In the genomic region with DNA sequence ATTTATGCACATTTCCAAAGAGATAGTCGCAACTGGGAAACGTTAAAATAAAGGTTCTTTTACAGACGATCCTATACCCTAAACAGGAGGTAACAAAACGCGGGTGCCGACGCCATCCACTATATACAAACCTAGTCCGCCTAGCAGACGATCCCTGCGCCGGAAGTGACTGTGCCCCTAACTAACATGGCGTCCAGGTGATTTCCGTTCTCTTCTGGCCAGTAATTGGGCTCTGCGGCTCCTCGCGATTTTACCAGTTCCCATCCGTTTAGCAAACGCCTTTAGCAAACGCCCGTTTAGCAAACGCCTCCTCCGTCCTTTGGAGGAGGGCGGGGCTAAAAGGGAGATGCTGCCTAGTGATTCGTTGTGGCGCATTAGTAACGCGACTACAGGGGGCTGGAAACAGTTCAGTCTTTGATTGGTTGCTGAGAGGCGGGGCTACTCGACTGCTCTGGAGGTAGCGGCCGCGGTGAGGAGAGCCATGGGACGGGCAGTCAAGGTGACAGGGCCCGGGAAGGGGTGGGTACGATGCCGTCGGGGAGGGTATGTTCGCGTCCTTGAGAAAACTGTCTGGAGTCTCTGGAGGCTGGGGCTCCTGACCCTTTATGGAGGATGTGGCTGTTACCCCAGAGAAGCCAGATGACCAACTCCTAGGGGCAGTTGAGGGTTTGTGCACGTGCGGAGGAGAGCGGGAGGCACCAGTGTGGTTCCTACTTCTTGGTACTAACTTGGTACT, we compare ENCODE assay signal across 8 cellular contexts. TPM values are rescaled to one million over a fixed set of nuclear protein-coding genes. Genes with fewer than 3 reads are reported as not detected.
DNase-seq lines count a peak whose midpoint lies in the region; FAIRE-seq and TF ChIP-seq lines count a peak whose summit lies in the region.

LYRM7 (plus strand) TSS at position 405 of the 736 bp plus-strand sequence; CDS start at position 482, 77 bp downstream.

- no peak within 1 kb of the TSS for H2AK5ac ChIP-seq in neuronal stem cell (ENCODE audit: low read depth, low read length)

- no peak within 1 kb of the TSS for H4K8ac ChIP-seq in neuronal stem cell (ENCODE audit: low read depth, low read length)

- peak within 1 kb of the TSS; percentile 87 for H3K9ac ChIP-seq in neuronal stem cell (ENCODE audit: low read depth, low read length, poor library complexity)

- no peak within 1 kb of the TSS for H3K18ac ChIP-seq in neuronal stem cell (ENCODE audit: low read length)

- H3K4me1 ChIP-seq in neuronal stem cell (ENCODE audit: control insufficient read depth in 2 of 2, insufficient read depth in 1 of 2, low read depth in 1 of 2, low read length in 2 of 2) = peaks cover 3 to 7% of the 10 kb centered on the region in 2 donors

- in situ Hi-C loops in SK-MEL-5 (cut with HindIII; ENCODE audit: low pct_unique_long_range_greater_than_20kb, low sequenced_read_pairs) = no loop called here

- no peak within 1 kb of the TSS for H2BK12ac ChIP-seq in neuronal stem cell (ENCODE audit: low read length)

- peak; percentile 50 for FAIRE-seq in frontal cortex (lab: Jason Lieb, UNC)

- H3K79me1 ChIP-seq in neuronal stem cell (ENCODE audit: low read depth, low read length) = peaks cover 3% of the 10 kb centered on the region

- peak within 1 kb of the TSS; percentile 69 to 87 for H3K4me3 ChIP-seq in neuronal stem cell (ENCODE audit: low read length in 2 of 2)

- H3K27ac ChIP-seq in neuronal stem cell (replicated peaks; ENCODE audit: low read length) (no peak within 1 kb of the TSS), substantia nigra (ENCODE audit: low read depth, low read length, poor library complexity, severe bottlenecking) (peak within 1 kb of the TSS; percentile 86)

- H3K9me3 ChIP-seq in neuronal stem cell (replicated peaks in 1 of 2; ENCODE audit: control insufficient read depth in 2 of 2, insufficient read depth in 1 of 2, low read depth in 1 of 2, low read length in 2 of 2) = no peaks in the 10 kb centered on the region

- peak within 1 kb of the TSS; percentile 59 for H3K4me2 ChIP-seq in neuronal stem cell (ENCODE audit: insufficient read depth, low read length, poor library complexity, severe bottlenecking)

- no peak within 1 kb of the TSS for H3K23ac ChIP-seq in neuronal stem cell (ENCODE audit: low read depth, low read length, poor library complexity)

- no peak within 1 kb of the TSS for H2BK5ac ChIP-seq in neuronal stem cell (ENCODE audit: low read length)

- DNase-seq in GF-D8 (lab: John Stamatoyannopoulos, UW) (peak; percentile 94), HEK293T (ENCODE audit: extremely low spot score) (peak; percentile 93), MV-4-11 (lab: John Stamatoyannopoulos, UW) (peak; percentile 100), SK-MEL-5 (ENCODE audit: low read depth, low spot score) (peak; percentile 100), frontal cortex (ENCODE audit: low spot score in 2 of 2) (peak; percentile 70 to 83), neuronal stem cell (ENCODE audit: low spot score) (peak; percentile 99), substantia nigra (lab: John Stamatoyannopoulos, UW) (peak; percentile 64 to 98 (median 94))
- peak; percentile 96 for DNase-seq in activated naive CD4-positive, alpha-beta T cell treated with Interleukin-2 at 50 U/mL for 16 hours

- no peak within 1 kb of the TSS for H2BK15ac ChIP-seq in neuronal stem cell (ENCODE audit: low read length)

- H3K14ac ChIP-seq in neuronal stem cell (ENCODE audit: low read length) = no peak within 1 kb of the TSS

- no peak within 1 kb of the TSS for H2BK120ac ChIP-seq in neuronal stem cell (ENCODE audit: low read depth, low read length)

- H3K36me3 ChIP-seq in neuronal stem cell (replicated peaks in 1 of 2; ENCODE audit: control insufficient read depth in 2 of 2, insufficient read depth in 2 of 2, low read length in 2 of 2) = no peaks in the 10 kb centered on the region

- POLR2A ChIA-PET in HEK293T (lab: Yijun Ruan, JAX) = interaction anchor here (0.8 to 1.1 kb wide), 2 partner anchors 44 to 93 kb away, joined by 3 to 4 read pairs; partner anchors contain the start of gene CDC42SE2

- no peak within 1 kb of the TSS for H3K4ac ChIP-seq in neuronal stem cell (ENCODE audit: low read length)

- no peak within 1 kb of the TSS for H4K91ac ChIP-seq in neuronal stem cell (ENCODE audit: low read depth, low read length, poor library complexity)

- peak within 1 kb of the TSS; percentile 88 for H2AFZ ChIP-seq in neuronal stem cell (ENCODE audit: low read length)

- CTCF ChIA-PET in HEK293T (lab: Yijun Ruan, JAX) = no interaction called here

- no peaks in the 10 kb centered on the region for H3K27me3 ChIP-seq in neuronal stem cell (ENCODE audit: control insufficient read depth in 3 of 3, insufficient read depth in 3 of 3, low read depth in 1 of 3, low read length in 3 of 3)

- WGBS in neuronal stem cell (ENCODE audit: extremely low coverage in 2 of 2, insufficient read length in 2 of 2, insufficient replicate concordance in 1 of 2), 2 donors = no CpG with 5 or more reads among the region's 42 CpGs

TF ChIP-seq in HEK293T, 16 proteins besides CTCF, POLR2A, EP300 and RAD21:
- TF ChIP-seq TARDBP (IDR thresholded peaks at IDR 0.05) (no peak), LEF1 (IDR thresholded peaks at IDR 0.05; ENCODE audit: borderline replicate concordance) (no peak), HDGF (IDR thresholded peaks at IDR 0.05; ENCODE audit: borderline replicate concordance) (peak; percentile 98), ZNF384 (IDR thresholded peaks at IDR 0.05) (no peak), FOXM1 (IDR thresholded peaks at IDR 0.05; ENCODE audit: borderline replicate concordance) (no peak), FOXA1 (IDR thresholded peaks at IDR 0.05) (no peak), NFRKB (IDR thresholded peaks at IDR 0.05) (no peak), SUZ12 (IDR thresholded peaks at IDR 0.05) (no peak), ARNT (IDR thresholded peaks at IDR 0.05) (no peak), L3MBTL2 (conservative IDR thresholded peaks at IDR 0.05) (peak; percentile 90), FOXK2 (IDR thresholded peaks at IDR 0.05) (no peak), ELF4 (IDR thresholded peaks at IDR 0.05) (no peak; the same call in 1 of the 2 replicates), CTBP1 (IDR thresholded peaks at IDR 0.05; ENCODE audit: borderline replicate concordance) (no peak), SP1 (IDR thresholded peaks at IDR 0.05) (no peak), BHLHE40 (IDR thresholded peaks at IDR 0.05; ENCODE audit: borderline replicate concordance) (peak; percentile 21; the same call in 1 of the 2 replicates)
- TF ChIP-seq, protein P1, sequence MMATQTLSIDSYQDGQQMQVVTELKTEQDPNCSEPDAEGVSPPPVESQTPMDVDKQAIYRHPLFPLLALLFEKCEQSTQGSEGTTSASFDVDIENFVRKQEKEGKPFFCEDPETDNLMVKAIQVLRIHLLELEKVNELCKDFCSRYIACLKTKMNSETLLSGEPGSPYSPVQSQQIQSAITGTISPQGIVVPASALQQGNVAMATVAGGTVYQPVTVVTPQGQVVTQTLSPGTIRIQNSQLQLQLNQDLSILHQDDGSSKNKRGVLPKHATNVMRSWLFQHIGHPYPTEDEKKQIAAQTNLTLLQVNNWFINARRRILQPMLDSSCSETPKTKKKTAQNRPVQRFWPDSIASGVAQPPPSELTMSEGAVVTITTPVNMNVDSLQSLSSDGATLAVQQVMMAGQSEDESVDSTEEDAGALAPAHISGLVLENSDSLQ (IDR thresholded peaks at IDR 0.05) = peak; percentile 71

RNA-seq across cellular contexts. Expression of gene LYRM7, which starts in this region (rescaled TPM):
- 7.5 and 9.0 TPM in 2 replicates for total RNA-seq in SK-MEL-5 (2014; rRNA removed; shearing (Covaris generic))
- polyA plus RNA-seq in SK-MEL-5 (2015; cell fraction: cytosol; rRNA removed) = 6.9 and 10.8 TPM in 2 replicates
- 5.5 and 6.6 TPM in 2 replicates for polyA plus RNA-seq in SK-MEL-5 (2015; cell fraction: nucleus; rRNA removed)
- 30.2 TPM for total RNA-seq in frontal cortex
- 8.0 TPM for polyA plus RNA-seq in neuronal stem cell (2013, experiment 1 of 2)
- polyA plus RNA-seq in neuronal stem cell (2013, experiment 2 of 2) = 8.6 TPM
